9 cellular contexts compared by ENCODE assay signal in genomic region chr10:46465765-46466164, GRCh38. TPM values are rescaled to one million over a fixed set of nuclear protein-coding genes. Genes with fewer than 3 reads are reported as not detected.
"Had no signal": no experiment of that assay in that cellular context is flagged by ENCODE, and none has a peak within 500 bp of the region (broad histone marks: within the 10 kb centered on the region; RNA-seq: fewer than 3 reads in every experiment).

Gene NPY4R, minus strand, starts transcription at chr10:46465958. Its CDS starts 3,323 bp downstream, at chr10:46462635.

RNA-seq across cellular contexts. Expression of gene NPY4R, which starts in this region (rescaled TPM):
- total RNA-seq: activated CD8-positive, alpha-beta T cell treated with anti-CD3 and anti-CD28 coated beads for 36 hours; activated naive CD8-positive, alpha-beta T cell treated with anti-CD3 and anti-CD28 coated beads for 36 hours; activated T-cell treated with anti-CD3 and anti-CD28 coated beads, Interleukin-2, amount 50 U/mL, for 72 hours; activated T-helper 2 cell treated with anti-CD3 and anti-CD28 coated beads, Interferon-gamma antibody, Interleukin-2, Interleukin-4, amounts not matched to agents 10 μg/mL and 5 μg/mL and 100 μg/mL, durations not matched to agents 14 hours and 24 hours and 36 hours; NCI-H460; Right ventricle myocardium inferior; RPMI7951; SJCRH30; T-helper 1 cell treated with Interleukin-12 subunit alpha and Interleukin-12 subunit beta and Interleukin-4 antibody, amounts not matched to agents 30 ng/mL and 1 ng/mL, for 36 hours had no signal
